Comparison of ENCODE assay signal across 8 cellular contexts in genomic region chr15:65833501-65834220, GRCh38. TPM values are rescaled to one million over a fixed set of nuclear protein-coding genes. Genes with fewer than 3 reads are reported as not detected.
DNase-seq lines count a peak whose midpoint lies in the region; ATAC-seq and TF ChIP-seq lines count a peak whose summit lies in the region.

No MANE protein-coding gene starts in this region.

- no peaks in the 10 kb centered on the region for H3K9me3 ChIP-seq in BE2C
- H3K9me3 ChIP-seq in left ventricle myocardium inferior (replicated peaks): no peaks in the 10 kb centered on the region
- no peaks in the 10 kb centered on the region for H3K9me3 ChIP-seq in smooth muscle cell (replicated peaks; ENCODE audit: low read depth)

- no peaks in the 10 kb centered on the region for H3K9me3 Mint-ChIP-seq in activated CD8-positive, alpha-beta memory T cell treated with anti-CD3 and anti-CD28 coated beads, Interleukin-2, amount 10 ng/mL, durations not matched to agents 7 days and 5 days (ENCODE audit: low read depth)

- no peaks in the 10 kb centered on the region for H3K27me3 Mint-ChIP-seq in activated CD8-positive, alpha-beta memory T cell treated with anti-CD3 and anti-CD28 coated beads, Interleukin-2, amount 10 ng/mL, durations not matched to agents 7 days and 5 days

- H3K4me1 ChIP-seq in BE2C (peaks cover 11% of the 10 kb centered on the region), left ventricle myocardium inferior (peaks cover 35% of the 10 kb centered on the region), smooth muscle cell (ENCODE audit: low read depth) (peaks cover 11% of the 10 kb centered on the region)

- H3K27me3 ChIP-seq in BE2C (no peaks in the 10 kb centered on the region), left ventricle myocardium inferior (ENCODE audit: low read depth) (no peaks in the 10 kb centered on the region), smooth muscle cell (ENCODE audit: low read depth) (no peaks in the 10 kb centered on the region)

- H3F3A ChIP-seq in smooth muscle cell (ENCODE audit: low read depth): peaks cover 10% of the 10 kb centered on the region

- 87% methylated on average over 4 of the region's 4 CpGs for WGBS in smooth muscle cell (ENCODE audit: low lambda C conversion rate)

- CTCF ChIA-PET in activated CD8-positive, alpha-beta memory T cell treated with anti-CD3 and anti-CD28 coated beads, Interleukin-2, amount 10 ng/mL, durations not matched to agents 7 days and 5 days (lab: Charles Lee): interaction anchor here (0.8 to 7.2 kb wide), 16 partner anchors 8 to 304 kb away, joined by 3 to 48 read pairs (median 6); partner anchors contain the start of genes DENND4A, HACD3 and RAB11A

- H3K9ac ChIP-seq in smooth muscle cell (ENCODE audit: low read depth): peak overlapping the region; percentile 18

- H3K27ac ChIP-seq in left ventricle myocardium inferior (replicated peaks) (peak overlapping the region; percentile 87), smooth muscle cell (ENCODE audit: low read depth) (peak overlapping the region; percentile 89)

- no peak overlapping the region for H3K4me3 ChIP-seq in BE2C (ENCODE audit: low read depth, low read length)
- peak overlapping the region; percentile 48 for H3K4me3 ChIP-seq in left ventricle myocardium inferior
- no peak overlapping the region for H3K4me3 ChIP-seq in smooth muscle cell

- no peak for TF ChIP-seq CTCF in BE2C (IDR thresholded peaks at IDR 0.05; ENCODE audit: low read depth, low read length)
- TF ChIP-seq CTCF in left ventricle myocardium inferior (IDR thresholded peaks at IDR 0.05; ENCODE audit: borderline replicate concordance): no peak
- no peak for TF ChIP-seq CTCF in smooth muscle cell (IDR thresholded peaks at IDR 0.05; ENCODE audit: borderline replicate concordance, insufficient read depth, poor library complexity, severe bottlenecking)

- H3K36me3 ChIP-seq in BE2C (no peaks in the 10 kb centered on the region), left ventricle myocardium inferior (no peaks in the 10 kb centered on the region), smooth muscle cell (ENCODE audit: low read depth) (no peaks in the 10 kb centered on the region)

- peak overlapping the region; percentile 77 for H2AFZ ChIP-seq in smooth muscle cell (ENCODE audit: low read depth)

- no peaks in the 10 kb centered on the region for H3K36me3 Mint-ChIP-seq in activated CD8-positive, alpha-beta memory T cell treated with anti-CD3 and anti-CD28 coated beads, Interleukin-2, amount 10 ng/mL, durations not matched to agents 7 days and 5 days

- peak; percentile 81 for DNase-seq in BE2C
- DNase-seq in NCI-H1105 (lab: John Stamatoyannopoulos, UW): peak; percentile 87
- DNase-seq in activated CD8-positive, alpha-beta memory T cell treated with anti-CD3 and anti-CD28 coated beads, Interleukin-2, amount 10 ng/mL, durations not matched to agents 7 days and 5 days: no peak
- DNase-seq in left ventricle myocardium inferior: no peak
- no peak for DNase-seq in smooth muscle cell (lab: John Stamatoyannopoulos, UW; ENCODE audit: unreplicated experiment)
- DNase-seq in anterior cingulate cortex (lab: John Stamatoyannopoulos, UW): no peak

- peak overlapping the region; percentile 51 for H3K4me3 Mint-ChIP-seq in activated CD8-positive, alpha-beta memory T cell treated with anti-CD3 and anti-CD28 coated beads, Interleukin-2, amount 10 ng/mL, durations not matched to agents 7 days and 5 days

- ATAC-seq in activated CD8-positive, alpha-beta memory T cell treated with anti-CD3 and anti-CD28 coated beads, Interleukin-2, amount 10 ng/mL, durations not matched to agents 7 days and 5 days: peak; percentile 21
- ATAC-seq in GM19023 (IDR thresholded peaks at IDR 0.05; ENCODE audit: unreplicated experiment): no peak
- no peak for ATAC-seq in HG03442 (IDR thresholded peaks at IDR 0.05; ENCODE audit: unreplicated experiment)

- peaks cover 40% of the 10 kb centered on the region for H3K4me1 Mint-ChIP-seq in activated CD8-positive, alpha-beta memory T cell treated with anti-CD3 and anti-CD28 coated beads, Interleukin-2, amount 10 ng/mL, durations not matched to agents 7 days and 5 days

- intact Hi-C loops in left ventricle myocardium inferior (cut with micrococcal nuclease): no loop called here

- H4K20me1 ChIP-seq in smooth muscle cell (ENCODE audit: low read depth): no peaks in the 10 kb centered on the region

- peak overlapping the region; percentile 72 for H3K4me2 ChIP-seq in smooth muscle cell

- H3K27ac Mint-ChIP-seq in activated CD8-positive, alpha-beta memory T cell treated with anti-CD3 and anti-CD28 coated beads, Interleukin-2, amount 10 ng/mL, durations not matched to agents 7 days and 5 days: peak overlapping the region; percentile 95

- no peaks in the 10 kb centered on the region for H3K79me2 ChIP-seq in smooth muscle cell (ENCODE audit: low read depth)

RNA-seq across cellular contexts. Expression of gene RAB11A, which starts 35.6 kb away (rescaled TPM):
- 233 TPM for polyA plus RNA-seq in BE2C (2012; ENCODE audit: insufficient read depth, insufficient read length, low read depth)
- 100 to 1,000 TPM; 139 to 183 TPM for total RNA-seq in activated CD8-positive, alpha-beta memory T cell treated with anti-CD3 and anti-CD28 coated beads, Interleukin-2, amount 10 ng/mL, durations not matched to agents 7 days and 5 days
- total RNA-seq in left ventricle myocardium inferior (146 TPM), smooth muscle cell (293 and 300 TPM in 2 replicates)
- polyA plus RNA-seq in smooth muscle cell: 206 and 230 TPM in 2 replicates

RNA-seq across cellular contexts. Expression of gene DENND4A, which starts 41.6 kb away (rescaled TPM):
- polyA plus RNA-seq in BE2C (2012; ENCODE audit: insufficient read depth, insufficient read length, low read depth): 14.0 TPM
- total RNA-seq in activated CD8-positive, alpha-beta memory T cell treated with anti-CD3 and anti-CD28 coated beads, Interleukin-2, amount 10 ng/mL, durations not matched to agents 7 days and 5 days: 10 to 100 TPM; 47.3 to 52.0 TPM
- total RNA-seq in left ventricle myocardium inferior (13.5 TPM), smooth muscle cell (16.5 and 17.5 TPM in 2 replicates)
- 2.3 and 3.4 TPM in 2 replicates for polyA plus RNA-seq in smooth muscle cell

Comparison
In these comparisons a context has a peak if more than half of its experiments do, and no peak if none do; other contexts are left out.
1. DNase-seq: peak in BE2C (single experiment) and NCI-H1105 (single experiment); none in activated CD8-positive, alpha-beta memory T cell treated with anti-CD3 and anti-CD28 coated beads, Interleukin-2, amount 10 ng/mL, durations not matched to agents 7 days and 5 days (single experiment), left ventricle myocardium inferior (single experiment), smooth muscle cell (single experiment) and anterior cingulate cortex (0 of 58).